10 cellular contexts compared by ENCODE assay signal in genomic region chr11:95975343-95975742, GRCh38.
"Had no signal": no experiment of that assay in that cellular context is flagged by ENCODE, and none has a peak within 500 bp of the region (broad histone marks: within the 10 kb centered on the region; RNA-seq: fewer than 3 reads in every experiment).

No MANE protein-coding gene starts in this region.

- H3K4me1 Mint-ChIP-seq: IgD-negative memory B cell had no signal

- H3K36me3 ChIP-seq: HAP-1 had no signal

- H3K4me3 ChIP-seq: GM23248, HAP-1 had no signal

- H3K27ac ChIP-seq: GM23248, HL-60 had no signal

- H3K9ac ChIP-seq: GM23248 had no signal

- DNase-seq: GM23248, GOT3, H7, HFFc6, KBM-7 had no signal

- H3K4me1 ChIP-seq: HAP-1 had no signal

- H3K27ac Mint-ChIP-seq: HFFc6, IgD-negative memory B cell had no signal

- FAIRE-seq: HepG2 had no signal

- ATAC-seq: HCT116, HepG2 had no signal

- H3K9me3 Mint-ChIP-seq: HFFc6, IgD-negative memory B cell had no signal

- H3K9me3 ChIP-seq: HAP-1 had no signal

- H3K27me3 Mint-ChIP-seq: IgD-negative memory B cell had no signal

- H3K4me3 Mint-ChIP-seq: HFFc6, IgD-negative memory B cell had no signal
